1 cellular context compared by ENCODE assay signal in genomic region chr11:409600-410471, GRCh38.
A peak's percentile ranks its signal among the peaks of the same experiment; 100 is the strongest.
TF ChIP-seq lines count a peak whose summit lies in the region.

No MANE protein-coding gene starts in this region.

TF ChIP-seq in HepG2, 621 proteins besides CTCF, POLR2A, EP300 and RAD21 (continued from another document and continues in another):
- TF ChIP-seq RXRB (CRISPR knock-in tag; IDR thresholded peaks at IDR 0.05; ENCODE audit: borderline replicate concordance) (peak; percentile 88), ZNF580 (CRISPR knock-in tag; IDR thresholded peaks at IDR 0.05; ENCODE audit: borderline replicate concordance, low read depth) (no peak), PBX2 (CRISPR knock-in tag; IDR thresholded peaks at IDR 0.05) (no peak), PAWR (CRISPR knock-in tag; IDR thresholded peaks at IDR 0.05; ENCODE audit: borderline replicate concordance) (no peak), SOX6 (IDR thresholded peaks at IDR 0.05) (no peak), SOX6 (CRISPR knock-in tag; IDR thresholded peaks at IDR 0.05) (peak; percentile 58), ARHGAP35 (CRISPR knock-in tag; IDR thresholded peaks at IDR 0.05; ENCODE audit: borderline replicate concordance) (no peak), JUND (CRISPR knock-in tag; IDR thresholded peaks at IDR 0.05) (no peak), ZNF777 (CRISPR knock-in tag; IDR thresholded peaks at IDR 0.05) (no peak), DR1 (CRISPR knock-in tag; IDR thresholded peaks at IDR 0.05) (no peak), SIX4 (CRISPR knock-in tag; IDR thresholded peaks at IDR 0.05) (no peak), TRIM24 (CRISPR knock-in tag; IDR thresholded peaks at IDR 0.05) (no peak), FOXP1 (IDR thresholded peaks at IDR 0.05) (no peak), FOXP1 (CRISPR knock-in tag; IDR thresholded peaks at IDR 0.05) (no peak), HOXA9 (CRISPR knock-in tag; IDR thresholded peaks at IDR 0.05; ENCODE audit: borderline replicate concordance) (no peak), ZFP36L2 (CRISPR knock-in tag; IDR thresholded peaks at IDR 0.05) (no peak), MXI1 (IDR thresholded peaks at IDR 0.05; ENCODE audit: borderline replicate concordance, low read depth, low read length) (peak; percentile 71; the same call in 1 of the 3 replicates), KAT7 (CRISPR knock-in tag; IDR thresholded peaks at IDR 0.05; ENCODE audit: borderline replicate concordance) (no peak), ZSCAN20 (CRISPR knock-in tag; IDR thresholded peaks at IDR 0.05; ENCODE audit: borderline replicate concordance) (no peak), ZBTB7A (CRISPR knock-in tag; IDR thresholded peaks at IDR 0.05) (no peak), ZNF883 (CRISPR knock-in tag; IDR thresholded peaks at IDR 0.05; ENCODE audit: not compliant biosample characterization) (no peak), KDM6A (CRISPR knock-in tag; IDR thresholded peaks at IDR 0.05; ENCODE audit: low read depth) (0 out of 2 replicates have a peak, but pooled peaks have one; percentile 27), ZNF547 (CRISPR knock-in tag; IDR thresholded peaks at IDR 0.05) (no peak), ZNF20 (CRISPR knock-in tag; IDR thresholded peaks at IDR 0.05) (no peak), FOXK1 (CRISPR knock-in tag; IDR thresholded peaks at IDR 0.05; ENCODE audit: borderline replicate concordance, low read depth) (no peak), CREBL2 (CRISPR knock-in tag; IDR thresholded peaks at IDR 0.05; ENCODE audit: borderline replicate concordance) (no peak), GTF2F1 (IDR thresholded peaks at IDR 0.05; ENCODE audit: low read length) (no peak), ZNF264 (CRISPR knock-in tag; IDR thresholded peaks at IDR 0.05) (0 out of 2 replicates have a peak, but pooled peaks have one; percentile 42), ZNF749 (CRISPR knock-in tag; IDR thresholded peaks at IDR 0.05; ENCODE audit: borderline replicate concordance) (no peak; the same call in 1 of the 2 replicates), BRCA1 (CRISPR knock-in tag; IDR thresholded peaks at IDR 0.05) (no peak), ZNF292 (CRISPR knock-in tag; IDR thresholded peaks at IDR 0.05; ENCODE audit: borderline replicate concordance, low read depth) (peak; percentile 67; the same call in 1 of the 2 replicates), SALL2 (CRISPR knock-in tag; IDR thresholded peaks at IDR 0.05) (no peak), CCAR2 (optimal IDR thresholded peaks at IDR 0.05; ENCODE audit: low read depth, low read length) (no peak), REL (CRISPR knock-in tag; conservative IDR thresholded peaks at IDR 0.05) (no peak), MED1 (CRISPR knock-in tag; IDR thresholded peaks at IDR 0.05) (peak; percentile 77; the same call in 1 of the 2 replicates), ISL2 (CRISPR knock-in tag; IDR thresholded peaks at IDR 0.05) (0 out of 2 replicates have a peak, but pooled peaks have one; percentile 16), FOXK2 (IDR thresholded peaks at IDR 0.05) (no peak), ZZZ3 (CRISPR knock-in tag; IDR thresholded peaks at IDR 0.05; ENCODE audit: borderline replicate concordance) (no peak), ATM (IDR thresholded peaks at IDR 0.05; ENCODE audit: borderline replicate concordance) (no peak), MTERF4 (CRISPR knock-in tag; IDR thresholded peaks at IDR 0.05) (peak; percentile 50; the same call in 1 of the 2 replicates), ETV5 (CRISPR knock-in tag; IDR thresholded peaks at IDR 0.05; ENCODE audit: borderline replicate concordance) (peak; percentile 51; the same call in 1 of the 2 replicates), MAFF (IDR thresholded peaks at IDR 0.05; ENCODE audit: low read depth, low read length) (no peak), ZNF124 (CRISPR knock-in tag; IDR thresholded peaks at IDR 0.05) (peak; percentile 27; the same call in 1 of the 2 replicates), ZFP41 (CRISPR knock-in tag; IDR thresholded peaks at IDR 0.05; ENCODE audit: borderline replicate concordance) (no peak), ZNF143 (CRISPR knock-in tag; IDR thresholded peaks at IDR 0.05) (no peak; the same call in 1 of the 2 replicates), NR2C2 (CRISPR knock-in tag; IDR thresholded peaks at IDR 0.05; ENCODE audit: borderline replicate concordance) (peak; percentile 34; the same call in 1 of the 2 replicates), IRX3 (CRISPR knock-in tag; IDR thresholded peaks at IDR 0.05; ENCODE audit: borderline replicate concordance, low read depth) (peak; percentile 85; the same call in 1 of the 2 replicates), PLRG1 (conservative IDR thresholded peaks at IDR 0.05) (no peak), ZNF598 (CRISPR knock-in tag; IDR thresholded peaks at IDR 0.05; ENCODE audit: borderline replicate concordance) (no peak), ZNF280B (CRISPR knock-in tag; IDR thresholded peaks at IDR 0.05; ENCODE audit: borderline replicate concordance) (no peak; the same call in 1 of the 2 replicates), ATF2 (CRISPR knock-in tag; IDR thresholded peaks at IDR 0.05) (no peak), STAG1 (CRISPR knock-in tag; IDR thresholded peaks at IDR 0.05) (peak; percentile 42)
- TF ChIP-seq, protein P1, sequence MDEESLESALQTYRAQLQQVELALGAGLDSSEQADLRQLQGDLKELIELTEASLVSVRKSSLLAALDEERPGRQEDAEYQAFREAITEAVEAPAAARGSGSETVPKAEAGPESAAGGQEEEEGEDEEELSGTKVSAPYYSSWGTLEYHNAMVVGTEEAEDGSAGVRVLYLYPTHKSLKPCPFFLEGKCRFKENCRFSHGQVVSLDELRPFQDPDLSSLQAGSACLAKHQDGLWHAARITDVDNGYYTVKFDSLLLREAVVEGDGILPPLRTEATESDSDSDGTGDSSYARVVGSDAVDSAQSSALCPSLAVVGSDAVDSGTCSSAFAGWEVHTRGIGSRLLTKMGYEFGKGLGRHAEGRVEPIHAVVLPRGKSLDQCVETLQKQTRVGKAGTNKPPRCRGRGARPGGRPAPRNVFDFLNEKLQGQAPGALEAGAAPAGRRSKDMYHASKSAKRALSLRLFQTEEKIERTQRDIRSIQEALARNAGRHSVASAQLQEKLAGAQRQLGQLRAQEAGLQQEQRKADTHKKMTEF (CRISPR knock-in tag; IDR thresholded peaks at IDR 0.05), result peak; percentile 35; the same call in 1 of the 2 replicates
- TF ChIP-seq, protein P2, sequence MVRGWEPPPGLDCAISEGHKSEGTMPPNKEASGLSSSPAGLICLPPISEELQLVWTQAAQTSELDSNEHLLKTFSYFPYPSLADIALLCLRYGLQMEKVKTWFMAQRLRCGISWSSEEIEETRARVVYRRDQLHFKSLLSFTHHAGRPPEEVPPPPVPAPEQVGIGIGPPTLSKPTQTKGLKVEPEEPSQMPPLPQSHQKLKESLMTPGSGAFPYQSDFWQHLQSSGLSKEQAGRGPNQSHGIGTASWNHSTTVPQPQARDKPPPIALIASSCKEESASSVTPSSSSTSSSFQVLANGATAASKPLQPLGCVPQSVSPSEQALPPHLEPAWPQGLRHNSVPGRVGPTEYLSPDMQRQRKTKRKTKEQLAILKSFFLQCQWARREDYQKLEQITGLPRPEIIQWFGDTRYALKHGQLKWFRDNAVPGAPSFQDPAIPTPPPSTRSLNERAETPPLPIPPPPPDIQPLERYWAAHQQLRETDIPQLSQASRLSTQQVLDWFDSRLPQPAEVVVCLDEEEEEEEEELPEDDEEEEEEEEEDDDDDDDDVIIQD (CRISPR knock-in tag; IDR thresholded peaks at IDR 0.05; ENCODE audit: low read depth), result no peak
- TF ChIP-seq, protein P3, sequence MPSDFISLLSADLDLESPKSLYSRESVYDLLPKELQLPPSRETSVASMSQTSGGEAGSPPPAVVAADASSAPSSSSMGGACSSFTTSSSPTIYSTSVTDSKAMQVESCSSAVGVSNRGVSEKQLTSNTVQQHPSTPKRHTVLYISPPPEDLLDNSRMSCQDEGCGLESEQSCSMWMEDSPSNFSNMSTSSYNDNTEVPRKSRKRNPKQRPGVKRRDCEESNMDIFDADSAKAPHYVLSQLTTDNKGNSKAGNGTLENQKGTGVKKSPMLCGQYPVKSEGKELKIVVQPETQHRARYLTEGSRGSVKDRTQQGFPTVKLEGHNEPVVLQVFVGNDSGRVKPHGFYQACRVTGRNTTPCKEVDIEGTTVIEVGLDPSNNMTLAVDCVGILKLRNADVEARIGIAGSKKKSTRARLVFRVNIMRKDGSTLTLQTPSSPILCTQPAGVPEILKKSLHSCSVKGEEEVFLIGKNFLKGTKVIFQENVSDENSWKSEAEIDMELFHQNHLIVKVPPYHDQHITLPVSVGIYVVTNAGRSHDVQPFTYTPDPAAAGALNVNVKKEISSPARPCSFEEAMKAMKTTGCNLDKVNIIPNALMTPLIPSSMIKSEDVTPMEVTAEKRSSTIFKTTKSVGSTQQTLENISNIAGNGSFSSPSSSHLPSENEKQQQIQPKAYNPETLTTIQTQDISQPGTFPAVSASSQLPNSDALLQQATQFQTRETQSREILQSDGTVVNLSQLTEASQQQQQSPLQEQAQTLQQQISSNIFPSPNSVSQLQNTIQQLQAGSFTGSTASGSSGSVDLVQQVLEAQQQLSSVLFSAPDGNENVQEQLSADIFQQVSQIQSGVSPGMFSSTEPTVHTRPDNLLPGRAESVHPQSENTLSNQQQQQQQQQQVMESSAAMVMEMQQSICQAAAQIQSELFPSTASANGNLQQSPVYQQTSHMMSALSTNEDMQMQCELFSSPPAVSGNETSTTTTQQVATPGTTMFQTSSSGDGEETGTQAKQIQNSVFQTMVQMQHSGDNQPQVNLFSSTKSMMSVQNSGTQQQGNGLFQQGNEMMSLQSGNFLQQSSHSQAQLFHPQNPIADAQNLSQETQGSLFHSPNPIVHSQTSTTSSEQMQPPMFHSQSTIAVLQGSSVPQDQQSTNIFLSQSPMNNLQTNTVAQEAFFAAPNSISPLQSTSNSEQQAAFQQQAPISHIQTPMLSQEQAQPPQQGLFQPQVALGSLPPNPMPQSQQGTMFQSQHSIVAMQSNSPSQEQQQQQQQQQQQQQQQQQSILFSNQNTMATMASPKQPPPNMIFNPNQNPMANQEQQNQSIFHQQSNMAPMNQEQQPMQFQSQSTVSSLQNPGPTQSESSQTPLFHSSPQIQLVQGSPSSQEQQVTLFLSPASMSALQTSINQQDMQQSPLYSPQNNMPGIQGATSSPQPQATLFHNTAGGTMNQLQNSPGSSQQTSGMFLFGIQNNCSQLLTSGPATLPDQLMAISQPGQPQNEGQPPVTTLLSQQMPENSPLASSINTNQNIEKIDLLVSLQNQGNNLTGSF (CRISPR knock-in tag; IDR thresholded peaks at IDR 0.05), result no peak
- TF ChIP-seq, protein P4, sequence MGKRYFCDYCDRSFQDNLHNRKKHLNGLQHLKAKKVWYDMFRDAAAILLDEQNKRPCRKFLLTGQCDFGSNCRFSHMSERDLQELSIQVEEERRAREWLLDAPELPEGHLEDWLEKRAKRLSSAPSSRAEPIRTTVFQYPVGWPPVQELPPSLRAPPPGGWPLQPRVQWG (CRISPR knock-in tag; IDR thresholded peaks at IDR 0.05; ENCODE audit: borderline replicate concordance, low read depth), result no peak
- TF ChIP-seq, protein P5, sequence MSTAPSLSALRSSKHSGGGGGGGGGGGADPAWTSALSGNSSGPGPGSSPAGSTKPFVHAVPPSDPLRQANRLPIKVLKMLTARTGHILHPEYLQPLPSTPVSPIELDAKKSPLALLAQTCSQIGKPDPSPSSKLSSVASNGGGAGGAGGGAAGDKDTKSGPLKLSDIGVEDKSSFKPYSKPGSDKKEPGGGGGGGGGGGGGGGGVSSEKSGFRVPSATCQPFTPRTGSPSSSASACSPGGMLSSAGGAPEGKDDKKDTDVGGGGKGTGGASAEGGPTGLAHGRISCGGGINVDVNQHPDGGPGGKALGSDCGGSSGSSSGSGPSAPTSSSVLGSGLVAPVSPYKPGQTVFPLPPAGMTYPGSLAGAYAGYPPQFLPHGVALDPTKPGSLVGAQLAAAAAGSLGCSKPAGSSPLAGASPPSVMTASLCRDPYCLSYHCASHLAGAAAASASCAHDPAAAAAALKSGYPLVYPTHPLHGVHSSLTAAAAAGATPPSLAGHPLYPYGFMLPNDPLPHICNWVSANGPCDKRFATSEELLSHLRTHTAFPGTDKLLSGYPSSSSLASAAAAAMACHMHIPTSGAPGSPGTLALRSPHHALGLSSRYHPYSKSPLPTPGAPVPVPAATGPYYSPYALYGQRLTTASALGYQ (CRISPR knock-in tag; IDR thresholded peaks at IDR 0.05), result no peak
